ENCODE assay signal across 2 cellular contexts in the genomic region with DNA sequence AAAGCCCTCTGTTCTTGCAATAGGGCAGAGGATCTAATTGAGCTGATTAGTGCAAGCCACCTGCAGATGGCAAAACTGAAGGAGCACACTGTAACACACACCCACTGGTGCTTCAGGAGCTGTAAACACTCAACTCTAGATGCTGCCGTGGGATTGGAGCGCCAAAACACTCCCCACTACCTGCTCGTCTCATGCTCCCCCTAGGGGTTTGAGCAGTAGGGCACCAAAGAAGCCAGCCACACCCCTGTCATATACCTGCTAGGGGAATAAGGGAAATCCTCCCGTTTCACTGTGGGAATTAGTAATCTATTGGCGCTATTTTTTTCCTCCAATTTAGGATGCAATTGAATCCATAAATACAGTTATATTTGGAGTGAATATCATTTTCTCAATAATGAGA.
TF ChIP-seq lines count a peak whose summit lies in the region.

No MANE protein-coding gene starts in this region.

TF ChIP-seq in GM23338, 12 proteins besides CTCF, POLR2A, EP300 and RAD21 (continued from another document):
- TF ChIP-seq, protein P1, sequence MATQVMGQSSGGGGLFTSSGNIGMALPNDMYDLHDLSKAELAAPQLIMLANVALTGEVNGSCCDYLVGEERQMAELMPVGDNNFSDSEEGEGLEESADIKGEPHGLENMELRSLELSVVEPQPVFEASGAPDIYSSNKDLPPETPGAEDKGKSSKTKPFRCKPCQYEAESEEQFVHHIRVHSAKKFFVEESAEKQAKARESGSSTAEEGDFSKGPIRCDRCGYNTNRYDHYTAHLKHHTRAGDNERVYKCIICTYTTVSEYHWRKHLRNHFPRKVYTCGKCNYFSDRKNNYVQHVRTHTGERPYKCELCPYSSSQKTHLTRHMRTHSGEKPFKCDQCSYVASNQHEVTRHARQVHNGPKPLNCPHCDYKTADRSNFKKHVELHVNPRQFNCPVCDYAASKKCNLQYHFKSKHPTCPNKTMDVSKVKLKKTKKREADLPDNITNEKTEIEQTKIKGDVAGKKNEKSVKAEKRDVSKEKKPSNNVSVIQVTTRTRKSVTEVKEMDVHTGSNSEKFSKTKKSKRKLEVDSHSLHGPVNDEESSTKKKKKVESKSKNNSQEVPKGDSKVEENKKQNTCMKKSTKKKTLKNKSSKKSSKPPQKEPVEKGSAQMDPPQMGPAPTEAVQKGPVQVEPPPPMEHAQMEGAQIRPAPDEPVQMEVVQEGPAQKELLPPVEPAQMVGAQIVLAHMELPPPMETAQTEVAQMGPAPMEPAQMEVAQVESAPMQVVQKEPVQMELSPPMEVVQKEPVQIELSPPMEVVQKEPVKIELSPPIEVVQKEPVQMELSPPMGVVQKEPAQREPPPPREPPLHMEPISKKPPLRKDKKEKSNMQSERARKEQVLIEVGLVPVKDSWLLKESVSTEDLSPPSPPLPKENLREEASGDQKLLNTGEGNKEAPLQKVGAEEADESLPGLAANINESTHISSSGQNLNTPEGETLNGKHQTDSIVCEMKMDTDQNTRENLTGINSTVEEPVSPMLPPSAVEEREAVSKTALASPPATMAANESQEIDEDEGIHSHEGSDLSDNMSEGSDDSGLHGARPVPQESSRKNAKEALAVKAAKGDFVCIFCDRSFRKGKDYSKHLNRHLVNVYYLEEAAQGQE (IDR thresholded peaks at IDR 0.05; ENCODE audit: unreplicated experiment): no peak
- TF ChIP-seq, protein P2, sequence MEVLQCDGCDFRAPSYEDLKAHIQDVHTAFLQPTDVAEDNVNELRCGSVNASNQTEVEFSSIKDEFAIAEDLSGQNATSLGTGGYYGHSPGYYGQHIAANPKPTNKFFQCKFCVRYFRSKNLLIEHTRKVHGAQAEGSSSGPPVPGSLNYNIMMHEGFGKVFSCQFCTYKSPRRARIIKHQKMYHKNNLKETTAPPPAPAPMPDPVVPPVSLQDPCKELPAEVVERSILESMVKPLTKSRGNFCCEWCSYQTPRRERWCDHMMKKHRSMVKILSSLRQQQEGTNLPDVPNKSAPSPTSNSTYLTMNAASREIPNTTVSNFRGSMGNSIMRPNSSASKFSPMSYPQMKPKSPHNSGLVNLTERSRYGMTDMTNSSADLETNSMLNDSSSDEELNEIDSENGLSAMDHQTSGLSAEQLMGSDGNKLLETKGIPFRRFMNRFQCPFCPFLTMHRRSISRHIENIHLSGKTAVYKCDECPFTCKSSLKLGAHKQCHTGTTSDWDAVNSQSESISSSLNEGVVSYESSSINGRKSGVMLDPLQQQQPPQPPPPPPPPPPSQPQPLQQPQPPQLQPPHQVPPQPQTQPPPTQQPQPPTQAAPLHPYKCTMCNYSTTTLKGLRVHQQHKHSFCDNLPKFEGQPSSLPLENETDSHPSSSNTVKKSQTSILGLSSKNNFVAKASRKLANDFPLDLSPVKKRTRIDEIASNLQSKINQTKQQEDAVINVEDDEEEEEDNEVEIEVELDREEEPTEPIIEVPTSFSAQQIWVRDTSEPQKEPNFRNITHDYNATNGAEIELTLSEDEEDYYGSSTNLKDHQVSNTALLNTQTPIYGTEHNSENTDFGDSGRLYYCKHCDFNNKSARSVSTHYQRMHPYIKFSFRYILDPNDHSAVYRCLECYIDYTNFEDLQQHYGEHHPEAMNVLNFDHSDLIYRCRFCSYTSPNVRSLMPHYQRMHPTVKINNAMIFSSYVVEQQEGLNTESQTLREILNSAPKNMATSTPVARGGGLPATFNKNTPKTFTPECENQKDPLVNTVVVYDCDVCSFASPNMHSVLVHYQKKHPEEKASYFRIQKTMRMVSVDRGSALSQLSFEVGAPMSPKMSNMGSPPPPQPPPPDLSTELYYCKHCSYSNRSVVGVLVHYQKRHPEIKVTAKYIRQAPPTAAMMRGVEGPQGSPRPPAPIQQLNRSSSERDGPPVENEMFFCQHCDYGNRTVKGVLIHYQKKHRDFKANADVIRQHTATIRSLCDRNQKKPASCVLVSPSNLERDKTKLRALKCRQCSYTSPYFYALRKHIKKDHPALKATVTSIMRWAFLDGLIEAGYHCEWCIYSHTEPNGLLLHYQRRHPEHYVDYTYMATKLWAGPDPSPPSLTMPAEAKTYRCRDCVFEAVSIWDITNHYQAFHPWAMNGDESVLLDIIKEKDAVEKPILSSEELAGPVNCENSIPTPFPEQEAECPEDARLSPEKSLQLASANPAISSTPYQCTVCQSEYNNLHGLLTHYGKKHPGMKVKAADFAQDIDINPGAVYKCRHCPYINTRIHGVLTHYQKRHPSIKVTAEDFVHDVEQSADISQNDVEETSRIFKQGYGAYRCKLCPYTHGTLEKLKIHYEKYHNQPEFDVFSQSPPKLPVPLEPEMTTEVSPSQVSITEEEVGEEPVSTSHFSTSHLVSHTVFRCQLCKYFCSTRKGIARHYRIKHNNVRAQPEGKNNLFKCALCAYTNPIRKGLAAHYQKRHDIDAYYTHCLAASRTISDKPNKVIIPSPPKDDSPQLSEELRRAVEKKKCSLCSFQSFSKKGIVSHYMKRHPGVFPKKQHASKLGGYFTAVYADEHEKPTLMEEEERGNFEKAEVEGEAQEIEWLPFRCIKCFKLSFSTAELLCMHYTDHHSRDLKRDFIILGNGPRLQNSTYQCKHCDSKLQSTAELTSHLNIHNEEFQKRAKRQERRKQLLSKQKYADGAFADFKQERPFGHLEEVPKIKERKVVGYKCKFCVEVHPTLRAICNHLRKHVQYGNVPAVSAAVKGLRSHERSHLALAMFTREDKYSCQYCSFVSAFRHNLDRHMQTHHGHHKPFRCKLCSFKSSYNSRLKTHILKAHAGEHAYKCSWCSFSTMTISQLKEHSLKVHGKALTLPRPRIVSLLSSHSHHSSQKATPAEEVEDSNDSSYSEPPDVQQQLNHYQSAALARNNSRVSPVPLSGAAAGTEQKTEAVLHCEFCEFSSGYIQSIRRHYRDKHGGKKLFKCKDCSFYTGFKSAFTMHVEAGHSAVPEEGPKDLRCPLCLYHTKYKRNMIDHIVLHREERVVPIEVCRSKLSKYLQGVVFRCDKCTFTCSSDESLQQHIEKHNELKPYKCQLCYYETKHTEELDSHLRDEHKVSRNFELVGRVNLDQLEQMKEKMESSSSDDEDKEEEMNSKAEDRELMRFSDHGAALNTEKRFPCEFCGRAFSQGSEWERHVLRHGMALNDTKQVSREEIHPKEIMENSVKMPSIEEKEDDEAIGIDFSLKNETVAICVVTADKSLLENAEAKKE (CRISPR knock-in tag; IDR thresholded peaks at IDR 0.05): no peak
- TF ChIP-seq STAT1 (IDR thresholded peaks at IDR 0.05; ENCODE audit: unreplicated experiment): no peak

TF ChIP-seq in K562, 482 proteins besides CTCF, POLR2A, EP300 and RAD21 (continued from another document):
- no peak for TF ChIP-seq U2AF1 (optimal IDR thresholded peaks at IDR 0.05; ENCODE audit: low read depth, low read length)
- no peak for TF ChIP-seq SNRNP70 (optimal IDR thresholded peaks at IDR 0.05; ENCODE audit: low read depth, low read length)
- TF ChIP-seq PML (IDR thresholded peaks at IDR 0.05; ENCODE audit: low read length): no peak
- TF ChIP-seq TGIF2 (CRISPR knock-in tag; IDR thresholded peaks at IDR 0.05): no peak
- TF ChIP-seq TEAD4 (IDR thresholded peaks at IDR 0.05; ENCODE audit: low read length): no peak
- TF ChIP-seq TEAD4 (CRISPR knock-in tag; IDR thresholded peaks at IDR 0.05; ENCODE audit: borderline replicate concordance): no peak
- TF ChIP-seq, protein P3, sequence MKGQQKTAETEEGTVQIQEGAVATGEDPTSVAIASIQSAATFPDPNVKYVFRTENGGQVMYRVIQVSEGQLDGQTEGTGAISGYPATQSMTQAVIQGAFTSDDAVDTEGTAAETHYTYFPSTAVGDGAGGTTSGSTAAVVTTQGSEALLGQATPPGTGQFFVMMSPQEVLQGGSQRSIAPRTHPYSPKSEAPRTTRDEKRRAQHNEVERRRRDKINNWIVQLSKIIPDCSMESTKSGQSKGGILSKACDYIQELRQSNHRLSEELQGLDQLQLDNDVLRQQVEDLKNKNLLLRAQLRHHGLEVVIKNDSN (CRISPR knock-in tag; IDR thresholded peaks at IDR 0.05): no peak
